ENCODE assay signal across 8 cellular contexts in genomic region chr5:170681013-170681433, GRCh38.
DNase-seq lines count a peak whose midpoint lies in the region; ATAC-seq, FAIRE-seq and TF ChIP-seq lines count a peak whose summit lies in the region.

No MANE protein-coding gene starts in this region.

- H3K4me2 ChIP-seq in A549 = peak overlapping the region; percentile 44; the same call in 2 of the 3 replicates

- H3K27me3 ChIP-seq in iPS-15b (ENCODE audit: control insufficient read depth, insufficient read depth, low read length) = peaks cover 42% of the 10 kb centered on the region

- FAIRE-seq in A549 (lab: Jason Lieb, UNC) = no peak

- H3K9me3 Mint-ChIP-seq in activated T-cell treated with anti-CD3 and anti-CD28 coated beads, Interleukin-2, amount 50 U/mL, for 72 hours = no peaks in the 10 kb centered on the region

- H3K4me3 ChIP-seq in A549 = no peak overlapping the region
- peak overlapping the region; percentile 76 for H3K4me3 ChIP-seq in iPS-15b (ENCODE audit: low read depth, low read length)

- TF ChIP-seq CTCF in A549 (IDR thresholded peaks at IDR 0.05) = no peak

- H3K27me3 Mint-ChIP-seq in activated T-cell treated with anti-CD3 and anti-CD28 coated beads, Interleukin-2, amount 50 U/mL, for 72 hours (ENCODE audit: low read depth) = peaks cover 48% of the 10 kb centered on the region

- POLR2A ChIA-PET in A549 (lab: Yijun Ruan, JAX) = no interaction called here

- peak overlapping the region; percentile 39 to 41 for H3K4me3 Mint-ChIP-seq in activated T-cell treated with anti-CD3 and anti-CD28 coated beads, Interleukin-2, amount 50 U/mL, for 72 hours

- H3K9me3 ChIP-seq in A549 (0 out of 3 replicates have a peak, but pooled peaks cover 2% of the 10 kb centered on the region), iPS-15b (ENCODE audit: control insufficient read depth, insufficient read depth, low read length) (no peaks in the 10 kb centered on the region)

- CTCF ChIA-PET in A549 (lab: Yijun Ruan, JAX) = interaction anchor here (0.9 to 1.4 kb wide), 4 partner anchors 8 to 414 kb away, joined by 3 read pairs; no protein-coding TSS in a partner anchor

- no peak overlapping the region for H3K27ac ChIP-seq in A549

- no peak overlapping the region for H3K27ac Mint-ChIP-seq in activated T-cell treated with anti-CD3 and anti-CD28 coated beads, Interleukin-2, amount 50 U/mL, for 72 hours

- DNase-seq in A549 (ENCODE audit: low read depth in 1 of 2, low spot score in 1 of 2) = peak; percentile 6 to 16
- DNase-seq in GM19238 (ENCODE audit: insufficient read length, low spot score) = peak; percentile 39
- peak; percentile 40 for DNase-seq in HT1080 (ENCODE audit: low read depth)
- DNase-seq in activated T-cell treated with anti-CD3 and anti-CD28 coated beads, Interleukin-2, amount 50 U/mL, for 72 hours = peak; percentile 50 to 59
- peak; percentile 3 to 27 for DNase-seq in stimulated activated CD4-positive, alpha-beta T cell treated with anti-CD3 and anti-CD28 coated beads, Interleukin-4, amount 100 ng/mL, for 4 hours
- no peak for DNase-seq in 8988T

- H3K36me3 ChIP-seq in iPS-15b (ENCODE audit: control insufficient read depth, insufficient read depth, low read length) = no peaks in the 10 kb centered on the region

- H3K4me1 ChIP-seq in A549 (no peaks in the 10 kb centered on the region), iPS-15b (ENCODE audit: control insufficient read depth, insufficient read depth, low read length) (no peaks in the 10 kb centered on the region)

- peaks cover 6% of the 10 kb centered on the region for H3K4me1 Mint-ChIP-seq in activated T-cell treated with anti-CD3 and anti-CD28 coated beads, Interleukin-2, amount 50 U/mL, for 72 hours (ENCODE audit: low read depth)

- 8% methylated on average over 28 of the region's 28 CpGs for WGBS in A549 (ENCODE audit: missing lambda C conversion rate)

- TF ChIP-seq RAD21 in A549 (conservative IDR thresholded peaks at IDR 0.05 in 1 of 2, IDR thresholded peaks at IDR 0.05 in 1 of 2) = no peak

- no peak overlapping the region for H3K9ac ChIP-seq in iPS-15b (ENCODE audit: low read depth, low read length)

- TF ChIP-seq EP300 in A549 (IDR thresholded peaks at IDR 0.05) = no peak

- no peak for TF ChIP-seq POLR2A in A549 (IDR thresholded peaks at IDR 0.05; ENCODE audit: low read length)

- H3K36me3 Mint-ChIP-seq in activated T-cell treated with anti-CD3 and anti-CD28 coated beads, Interleukin-2, amount 50 U/mL, for 72 hours (ENCODE audit: insufficient read depth in 2 of 2) = no peaks in the 10 kb centered on the region

- ATAC-seq in A549 (peak; percentile 71 to 84; a peak in 5 of 6 replicates), GM18519 (IDR thresholded peaks at IDR 0.05; ENCODE audit: low FRiP score, unreplicated experiment) (no peak)
- ATAC-seq in activated T-cell treated with anti-CD3 and anti-CD28 coated beads, Interleukin-2, amount 50 U/mL, for 72 hours (replicated peaks in 1 of 2) = peak; percentile 84 to 88

TF ChIP-seq in A549, 52 proteins besides CTCF, POLR2A, EP300 and RAD21:
- no peak for TF ChIP-seq CHD2 (IDR thresholded peaks at IDR 0.05; ENCODE audit: low read length, partially characterized antibody)
- peak; percentile 90 for TF ChIP-seq REST (IDR thresholded peaks at IDR 0.05)
- TF ChIP-seq HOXA7 (CRISPR knock-in tag; IDR thresholded peaks at IDR 0.05) = no peak
- no peak for TF ChIP-seq JUN (IDR thresholded peaks at IDR 0.05)
- no peak for TF ChIP-seq NFE2L2 (conservative IDR thresholded peaks at IDR 0.05; ENCODE audit: low read length)
